ENCODE assay signal across 8 cellular contexts in genomic region chr4:134544303-134544761, GRCh38.
DNase-seq lines count a peak whose midpoint lies in the region; ATAC-seq, FAIRE-seq and TF ChIP-seq lines count a peak whose summit lies in the region.

No MANE protein-coding gene starts in this region.

- no peaks in the 10 kb centered on the region for H3K79me2 ChIP-seq in OCI-LY3 (ENCODE audit: low read length)

- H3K4me2 ChIP-seq in OCI-LY3 (ENCODE audit: low read length): no peak overlapping the region

- H3K4me1 ChIP-seq in OCI-LY3 (ENCODE audit: low read length): no peaks in the 10 kb centered on the region

- H3K36me3 ChIP-seq in OCI-LY3 (replicated peaks; ENCODE audit: low read depth, low read length): peaks cover 5% of the 10 kb centered on the region

- no peak overlapping the region for H3K27ac ChIP-seq in OCI-LY3 (ENCODE audit: low read length)

- no peak for ATAC-seq in HG03159 (IDR thresholded peaks at IDR 0.05; ENCODE audit: unreplicated experiment)
- no peak for ATAC-seq in HG03457 (IDR thresholded peaks at IDR 0.05; ENCODE audit: unreplicated experiment)

- in situ Hi-C loops in Caki2 (cut with HindIII; ENCODE audit: low pct_unique_long_range_greater_than_20kb, low sequenced_read_pairs): no loop called here

- FAIRE-seq in HTR-8/SVneo (lab: Jason Lieb, UNC): no peak

- H3K9ac ChIP-seq in OCI-LY3 (ENCODE audit: low read length): no peak overlapping the region

- H3K27me3 ChIP-seq in OCI-LY3 (ENCODE audit: low read depth, low read length): no peaks in the 10 kb centered on the region

- no peak for TF ChIP-seq CTCF in OCI-LY3 (IDR thresholded peaks at IDR 0.05; ENCODE audit: low read depth, low read length)

- H2AFZ ChIP-seq in OCI-LY3 (ENCODE audit: low read depth, low read length): 0 out of 2 replicates have a peak overlapping the region, but pooled peaks have one; percentile 7

- H3K9me3 ChIP-seq in OCI-LY3 (ENCODE audit: insufficient read depth, low read length): peaks cover 19% of the 10 kb centered on the region; the same call in 1 of the 2 replicates

- H3K4me3 ChIP-seq in OCI-LY3 (ENCODE audit: low read length): no peak overlapping the region

- no peaks in the 10 kb centered on the region for H4K20me1 ChIP-seq in OCI-LY3 (ENCODE audit: insufficient read depth, low read length)

- DNase-seq in Caki2 (ENCODE audit: low read depth): peak; percentile 63
- peak; percentile 23 for DNase-seq in HTR-8/SVneo (ENCODE audit: insufficient read length, low spot score)
- DNase-seq in glomerular endothelial cell (ENCODE audit: extremely low read depth, low read depth, low spot score): peak; percentile 45
- DNase-seq in stimulated activated CD4-positive, alpha-beta T cell treated with anti-CD3 and anti-CD28 coated beads, Interleukin-4, amount 100 ng/mL, for 1 hour: no peak
- no peak for DNase-seq in hypothalamus (lab: John Stamatoyannopoulos, UW)

Comparison
In these comparisons a context has a peak if more than half of its experiments do, and no peak if none do; other contexts are left out.
1. DNase-seq: peak in Caki2 (single experiment), HTR-8/SVneo (single experiment) and glomerular endothelial cell (single experiment); none in stimulated activated CD4-positive, alpha-beta T cell treated with anti-CD3 and anti-CD28 coated beads, Interleukin-4, amount 100 ng/mL, for 1 hour (single experiment) and hypothalamus (0 of 51).